ENCODE assay signal across 2 cellular contexts in genomic region chr12:108854453-108855283, GRCh38.
A peak's percentile ranks its signal among the peaks of the same experiment; 100 is the strongest.
TF ChIP-seq lines count a peak whose summit lies in the region.

No MANE protein-coding gene starts in this region.

TF ChIP-seq in K562, 482 proteins besides CTCF, POLR2A, EP300 and RAD21 (continues in another document):
- no peak for TF ChIP-seq JUNB (CRISPR knock-in tag; conservative IDR thresholded peaks at IDR 0.05)
- TF ChIP-seq, protein P1, sequence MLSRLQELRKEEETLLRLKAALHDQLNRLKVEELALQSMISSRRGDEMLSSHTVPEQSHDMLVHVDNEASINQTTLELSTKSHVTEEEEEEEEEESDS (CRISPR knock-in tag; IDR thresholded peaks at IDR 0.05) = no peak
- TF ChIP-seq, protein P2, sequence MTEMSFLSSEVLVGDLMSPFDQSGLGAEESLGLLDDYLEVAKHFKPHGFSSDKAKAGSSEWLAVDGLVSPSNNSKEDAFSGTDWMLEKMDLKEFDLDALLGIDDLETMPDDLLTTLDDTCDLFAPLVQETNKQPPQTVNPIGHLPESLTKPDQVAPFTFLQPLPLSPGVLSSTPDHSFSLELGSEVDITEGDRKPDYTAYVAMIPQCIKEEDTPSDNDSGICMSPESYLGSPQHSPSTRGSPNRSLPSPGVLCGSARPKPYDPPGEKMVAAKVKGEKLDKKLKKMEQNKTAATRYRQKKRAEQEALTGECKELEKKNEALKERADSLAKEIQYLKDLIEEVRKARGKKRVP (CRISPR knock-in tag; IDR thresholded peaks at IDR 0.05) = no peak
- no peak for TF ChIP-seq POLR2B (IDR thresholded peaks at IDR 0.05; ENCODE audit: low read depth, partially characterized antibody)
- no peak for TF ChIP-seq PCBP1 (IDR thresholded peaks at IDR 0.05; ENCODE audit: low read depth, low read length, poor library complexity, severe bottlenecking)
- peak; percentile 38; the same call in 1 of the 2 replicates for TF ChIP-seq MAFF (IDR thresholded peaks at IDR 0.05; ENCODE audit: low read length)
- TF ChIP-seq ASH1L (IDR thresholded peaks at IDR 0.05; ENCODE audit: borderline replicate concordance, low read depth, partially characterized antibody) = peak; percentile 7
- TF ChIP-seq, protein P3, sequence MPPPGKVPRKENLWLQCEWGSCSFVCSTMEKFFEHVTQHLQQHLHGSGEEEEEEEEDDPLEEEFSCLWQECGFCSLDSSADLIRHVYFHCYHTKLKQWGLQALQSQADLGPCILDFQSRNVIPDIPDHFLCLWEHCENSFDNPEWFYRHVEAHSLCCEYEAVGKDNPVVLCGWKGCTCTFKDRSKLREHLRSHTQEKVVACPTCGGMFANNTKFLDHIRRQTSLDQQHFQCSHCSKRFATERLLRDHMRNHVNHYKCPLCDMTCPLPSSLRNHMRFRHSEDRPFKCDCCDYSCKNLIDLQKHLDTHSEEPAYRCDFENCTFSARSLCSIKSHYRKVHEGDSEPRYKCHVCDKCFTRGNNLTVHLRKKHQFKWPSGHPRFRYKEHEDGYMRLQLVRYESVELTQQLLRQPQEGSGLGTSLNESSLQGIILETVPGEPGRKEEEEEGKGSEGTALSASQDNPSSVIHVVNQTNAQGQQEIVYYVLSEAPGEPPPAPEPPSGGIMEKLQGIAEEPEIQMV (tag; conservative IDR thresholded peaks at IDR 0.05; ENCODE audit: low read depth) = no peak
- TF ChIP-seq BHLHE40 (IDR thresholded peaks at IDR 0.05; ENCODE audit: low read length) = peak; percentile 9; the same call in 1 of the 2 replicates
- peak; percentile 16 for TF ChIP-seq CHD1 (IDR thresholded peaks at IDR 0.05; ENCODE audit: low read length)
- peak; percentile 79 for TF ChIP-seq C11orf30 (IDR thresholded peaks at IDR 0.05; ENCODE audit: low read depth)
- TF ChIP-seq CREB1 (IDR thresholded peaks at IDR 0.05) = no peak
- peak; percentile 53; the same call in 1 of the 2 replicates for TF ChIP-seq CREB1 (CRISPR knock-in tag; IDR thresholded peaks at IDR 0.05)
- TF ChIP-seq SOX6 (IDR thresholded peaks at IDR 0.05) = 0 out of 2 replicates have a peak, but pooled peaks have one; percentile 27
- peak; percentile 32; the same call in 1 of the 2 replicates for TF ChIP-seq ZNF24 (IDR thresholded peaks at IDR 0.05)
- TF ChIP-seq POLR2AphosphoS2 (IDR thresholded peaks at IDR 0.05; ENCODE audit: low read length) = no peak
- TF ChIP-seq PHB2 (IDR thresholded peaks at IDR 0.05; ENCODE audit: low read depth) = no peak
- TF ChIP-seq HDAC8 (tag; IDR thresholded peaks at IDR 0.05) = no peak
- TF ChIP-seq, protein P4, sequence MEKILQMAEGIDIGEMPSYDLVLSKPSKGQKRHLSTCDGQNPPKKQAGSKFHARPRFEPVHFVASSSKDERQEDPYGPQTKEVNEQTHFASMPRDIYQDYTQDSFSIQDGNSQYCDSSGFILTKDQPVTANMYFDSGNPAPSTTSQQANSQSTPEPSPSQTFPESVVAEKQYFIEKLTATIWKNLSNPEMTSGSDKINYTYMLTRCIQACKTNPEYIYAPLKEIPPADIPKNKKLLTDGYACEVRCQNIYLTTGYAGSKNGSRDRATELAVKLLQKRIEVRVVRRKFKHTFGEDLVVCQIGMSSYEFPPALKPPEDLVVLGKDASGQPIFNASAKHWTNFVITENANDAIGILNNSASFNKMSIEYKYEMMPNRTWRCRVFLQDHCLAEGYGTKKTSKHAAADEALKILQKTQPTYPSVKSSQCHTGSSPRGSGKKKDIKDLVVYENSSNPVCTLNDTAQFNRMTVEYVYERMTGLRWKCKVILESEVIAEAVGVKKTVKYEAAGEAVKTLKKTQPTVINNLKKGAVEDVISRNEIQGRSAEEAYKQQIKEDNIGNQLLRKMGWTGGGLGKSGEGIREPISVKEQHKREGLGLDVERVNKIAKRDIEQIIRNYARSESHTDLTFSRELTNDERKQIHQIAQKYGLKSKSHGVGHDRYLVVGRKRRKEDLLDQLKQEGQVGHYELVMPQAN (IDR thresholded peaks at IDR 0.05; ENCODE audit: borderline replicate concordance) = 0 out of 2 replicates have a peak, but pooled peaks have one; percentile 19
- 0 out of 2 replicates have a peak, but pooled peaks have one; percentile 14 for TF ChIP-seq EP400 (IDR thresholded peaks at IDR 0.05)
- 0 out of 2 replicates have a peak, but pooled peaks have one; percentile 3 for TF ChIP-seq NCOR1 (IDR thresholded peaks at IDR 0.05)
- TF ChIP-seq CBX2 (IDR thresholded peaks at IDR 0.05; ENCODE audit: insufficient read depth, low read length, poor library complexity, severe bottlenecking) = no peak
- TF ChIP-seq, protein P5, sequence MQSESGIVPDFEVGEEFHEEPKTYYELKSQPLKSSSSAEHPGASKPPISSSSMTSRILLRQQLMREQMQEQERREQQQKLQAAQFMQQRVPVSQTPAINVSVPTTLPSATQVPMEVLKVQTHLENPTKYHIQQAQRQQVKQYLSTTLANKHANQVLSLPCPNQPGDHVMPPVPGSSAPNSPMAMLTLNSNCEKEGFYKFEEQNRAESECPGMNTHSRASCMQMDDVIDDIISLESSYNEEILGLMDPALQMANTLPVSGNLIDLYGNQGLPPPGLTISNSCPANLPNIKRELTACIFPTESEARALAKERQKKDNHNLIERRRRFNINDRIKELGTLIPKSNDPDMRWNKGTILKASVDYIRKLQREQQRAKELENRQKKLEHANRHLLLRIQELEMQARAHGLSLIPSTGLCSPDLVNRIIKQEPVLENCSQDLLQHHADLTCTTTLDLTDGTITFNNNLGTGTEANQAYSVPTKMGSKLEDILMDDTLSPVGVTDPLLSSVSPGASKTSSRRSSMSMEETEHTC (IDR thresholded peaks at IDR 0.05) = no peak
- no peak for TF ChIP-seq NR2C2 (CRISPR knock-in tag; IDR thresholded peaks at IDR 0.05)
- 0 out of 2 replicates have a peak, but pooled peaks have one; percentile 43 for TF ChIP-seq NR2C2 (tag; IDR thresholded peaks at IDR 0.05)
- peak; percentile 98 for TF ChIP-seq ADNP (tag; IDR thresholded peaks at IDR 0.05)
- no peak for TF ChIP-seq ZNF707 (CRISPR knock-in tag; conservative IDR thresholded peaks at IDR 0.05)
- peak; percentile 34; the same call in 1 of the 2 replicates for TF ChIP-seq BACH1 (tag; IDR thresholded peaks at IDR 0.05)
- peak; percentile 1; the same call in 1 of the 2 replicates for TF ChIP-seq CBFA2T2 (conservative IDR thresholded peaks at IDR 0.05)
- no peak for TF ChIP-seq CBX5 (IDR thresholded peaks at IDR 0.05; ENCODE audit: borderline replicate concordance, low read depth)
- no peak for TF ChIP-seq KDM4B (IDR thresholded peaks at IDR 0.05; ENCODE audit: borderline replicate concordance in 2 of 2, low read depth in 1 of 2)
- TF ChIP-seq ZNF146 (CRISPR knock-in tag; IDR thresholded peaks at IDR 0.05; ENCODE audit: unreplicated experiment) = peak; percentile 100
- TF ChIP-seq HDAC1 (IDR thresholded peaks at IDR 0.05) = no peak
- TF ChIP-seq TRIM24 (IDR thresholded peaks at IDR 0.05) = peak in 1 of 2 experiments; percentile 50; a peak in 3 of 4 replicates
- peak; percentile 71 to 90 for TF ChIP-seq KDM1A (IDR thresholded peaks at IDR 0.05)
- no peak for TF ChIP-seq ZNF311 (CRISPR knock-in tag; IDR thresholded peaks at IDR 0.05)

TF ChIP-seq in HepG2, 621 proteins besides CTCF, POLR2A, EP300 and RAD21:
- TF ChIP-seq ZMYM3 (CRISPR knock-in tag; IDR thresholded peaks at IDR 0.05) (peak; percentile 22; the same call in 1 of the 2 replicates), ZSCAN5A (CRISPR knock-in tag; IDR thresholded peaks at IDR 0.05; ENCODE audit: borderline replicate concordance) (no peak)
TF ChIP-seq in HepG2: peak in this region for 1.
